31 cellular contexts compared by ENCODE assay signal in the genomic region with DNA sequence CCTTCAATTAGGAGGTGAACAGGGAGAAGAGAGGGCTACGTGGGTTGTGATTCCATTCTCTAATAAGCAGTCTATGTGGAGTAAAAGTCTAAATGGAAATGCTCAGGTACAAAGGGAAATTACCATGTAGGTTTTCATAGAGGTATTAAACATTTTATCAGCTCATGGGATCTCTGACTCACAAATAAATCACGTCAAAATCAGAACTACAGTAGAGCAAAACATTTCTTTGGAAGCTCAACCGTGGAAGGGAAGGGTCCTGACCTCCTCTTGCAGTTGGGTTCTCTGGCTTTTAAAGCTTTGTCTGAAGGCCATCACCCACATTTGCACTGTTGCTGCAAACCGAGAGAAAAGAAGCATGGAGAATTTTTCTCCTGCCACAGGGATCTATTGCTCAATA. TPM values are rescaled to one million over a fixed set of nuclear protein-coding genes. Genes with fewer than 3 reads are reported as not detected.
"Had no signal": no experiment of that assay in that cellular context is flagged by ENCODE, and none has a peak within 500 bp of the region (broad histone marks: within the 10 kb centered on the region; RNA-seq: fewer than 3 reads in every experiment).

No MANE protein-coding gene starts in this region.

- ATAC-seq: activated CD4-positive, alpha-beta T cell treated with anti-CD3 and anti-CD28 coated beads for 36 hours; activated CD4-positive, CD25-positive, alpha-beta regulatory T cell treated with anti-CD3 and anti-CD28 coated beads, Interleukin-2, amount 50 U/mL, for 24 hours; activated CD8-positive, alpha-beta memory T cell treated with anti-CD3 and anti-CD28 coated beads, Interleukin-2, amount 10 ng/mL, durations not matched to agents 7 days and 5 days; activated CD8-positive, alpha-beta T cell treated with anti-CD3 and anti-CD28 coated beads, Interleukin-2, amount 10 ng/mL, durations not matched to agents 7 days and 5 days; activated naive CD8-positive, alpha-beta T cell treated with anti-CD3 and anti-CD28 coated beads, Interleukin-2, amount 50 U/mL, for 24 hours; WTC11 had no signal

- H3K9me3 ChIP-seq: ascending aorta had no signal

- H3K36me3 ChIP-seq: ascending aorta, WERI-Rb-1 had no signal

- DNase-seq: activated CD4-positive, alpha-beta memory T cell treated with anti-CD3 and anti-CD28 coated beads, Interleukin-2, amount 10 ng/mL, durations not matched to agents 7 days and 5 days; activated CD4-positive, alpha-beta T cell treated with anti-CD3 and anti-CD28 coated beads for 1 hour; activated CD4-positive, alpha-beta T cell treated with anti-CD3 and anti-CD28 coated beads for 36 hours; activated CD4-positive, alpha-beta T cell treated with anti-CD3 and anti-CD28 coated beads for 48 hours; activated CD4-positive, alpha-beta T cell treated with anti-CD3 and anti-CD28 coated beads, Interleukin-2, amount 10 ng/mL, durations not matched to agents 7 days and 5 days; activated CD4-positive, alpha-beta T cell treated with anti-CD3 and anti-CD28 coated beads, Interleukin-2, amount 50 U/mL, for 48 hours; activated CD4-positive, CD25-positive, alpha-beta regulatory T cell; activated CD8-positive, alpha-beta memory T cell treated with anti-CD3 and anti-CD28 coated beads for 24 hours; activated CD8-positive, alpha-beta memory T cell treated with anti-CD3 and anti-CD28 coated beads, Interleukin-2, amount 10 ng/mL, durations not matched to agents 7 days and 5 days; activated CD8-positive, alpha-beta memory T cell treated with anti-CD3 and anti-CD28 coated beads, Interleukin-2, amount 50 U/mL, for 48 hours; activated CD8-positive, alpha-beta T cell treated with anti-CD3 and anti-CD28 coated beads, Interleukin-2, amount 10 ng/mL, durations not matched to agents 7 days and 5 days; activated effector memory CD4-positive, alpha-beta T cell treated with Interleukin-2 at 50 U/mL for 16 hours; activated gamma-delta T cell; activated naive CD4-positive, alpha-beta T cell treated with anti-CD3 and anti-CD28 coated beads, Interleukin-2, amount 10 ng/mL, durations not matched to agents 7 days and 5 days; activated naive CD4-positive, alpha-beta T cell treated with Interleukin-2 at 50 U/mL for 16 hours; activated naive CD8-positive, alpha-beta T cell treated with anti-CD3 and anti-CD28 coated beads, Interleukin-2, amount 10 ng/mL, durations not matched to agents 7 days and 5 days; activated naive CD8-positive, alpha-beta T cell treated with anti-CD3 and anti-CD28 coated beads, Interleukin-2, amount 50 U/mL, for 24 hours; activated T-cell treated with anti-CD3 and anti-CD28 coated beads, Interleukin-2, amount 50 U/mL, for 24 hours; activated T-cell treated with anti-CD3 and anti-CD28 coated beads, Interleukin-2, amount 50 U/mL, for 48 hours; amygdala; anterior cingulate cortex; cerebellar nuclear complex; T-helper 1 cell; T-helper 2 cell; T-helper 9 cell; WERI-Rb-1 had no signal

- H3K4me3 ChIP-seq: ascending aorta had no signal

- H3K4me1 ChIP-seq: ascending aorta had no signal

- H3K27ac ChIP-seq: ascending aorta, WERI-Rb-1 had no signal

- H3K27me3 ChIP-seq: ascending aorta had no signal

RNA-seq across cellular contexts. Expression of gene PGPEP1L, which starts 24.1 kb away (rescaled TPM):
- total RNA-seq: activated CD4-positive, alpha-beta memory T cell treated with anti-CD3 and anti-CD28 coated beads, Interleukin-2, amount 10 ng/mL, durations not matched to agents 7 days and 5 days; activated CD4-positive, alpha-beta T cell treated with anti-CD3 and anti-CD28 coated beads for 36 hours; activated CD4-positive, alpha-beta T cell treated with anti-CD3 and anti-CD28 coated beads, Interleukin-2, amount 10 ng/mL, durations not matched to agents 7 days and 5 days; activated CD8-positive, alpha-beta memory T cell treated with anti-CD3 and anti-CD28 coated beads, Interleukin-2, amount 10 ng/mL, durations not matched to agents 7 days and 5 days; activated CD8-positive, alpha-beta T cell treated with anti-CD3 and anti-CD28 coated beads, Interleukin-2, amount 10 ng/mL, durations not matched to agents 7 days and 5 days; activated naive CD8-positive, alpha-beta T cell treated with anti-CD3 and anti-CD28 coated beads, Interleukin-2, amount 10 ng/mL, durations not matched to agents 7 days and 5 days; activated T-helper 2 cell treated with anti-CD3 and anti-CD28 coated beads, Interferon-gamma antibody, Interleukin-2, Interleukin-4, amounts not matched to agents 10 μg/mL and 5 μg/mL and 100 μg/mL, durations not matched to agents 14 hours and 24 hours and 36 hours; ascending aorta; chondrocyte; WTC11 had no signal
